2 cellular contexts compared by ENCODE assay signal in the genomic region with DNA sequence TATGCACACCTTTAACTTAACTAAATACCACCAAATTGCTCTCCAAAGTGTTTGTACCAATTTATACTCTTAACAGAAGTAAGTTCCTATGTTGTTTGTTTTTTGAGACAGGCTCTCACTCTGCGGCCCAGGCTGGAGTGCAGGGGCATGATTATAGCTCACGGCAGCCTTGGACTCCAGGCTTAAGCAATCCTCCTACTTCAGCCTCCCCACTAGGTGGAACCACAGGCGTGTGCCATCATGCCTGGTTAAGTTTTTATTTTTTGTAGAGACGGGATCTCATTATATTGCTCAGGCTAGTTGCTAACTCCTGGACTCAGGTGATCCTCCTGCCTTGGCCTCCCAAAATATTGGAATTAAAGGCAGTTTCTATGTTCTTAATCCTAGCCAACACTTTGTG.
TF ChIP-seq lines count a peak whose summit lies in the region.

No MANE protein-coding gene starts in this region.

TF ChIP-seq in HepG2, 621 proteins besides CTCF, POLR2A, EP300 and RAD21:
- TF ChIP-seq PTBP1 (IDR thresholded peaks at IDR 0.05; ENCODE audit: low read depth, low read length, poor library complexity, severe bottlenecking) (no peak), CEBPG (CRISPR knock-in tag; IDR thresholded peaks at IDR 0.05) (0 out of 2 replicates have a peak, but pooled peaks have one; percentile 23), ZNF770 (CRISPR knock-in tag; IDR thresholded peaks at IDR 0.05) (peak; percentile 96), HIVEP1 (CRISPR knock-in tag; IDR thresholded peaks at IDR 0.05) (no peak), STAG1 (CRISPR knock-in tag; IDR thresholded peaks at IDR 0.05) (peak; percentile 47), NCOA5 (CRISPR knock-in tag; IDR thresholded peaks at IDR 0.05) (no peak), ARID2 (CRISPR knock-in tag; IDR thresholded peaks at IDR 0.05; ENCODE audit: borderline replicate concordance) (no peak)

TF ChIP-seq in H1, 55 proteins besides CTCF, POLR2A, EP300 and RAD21:
- TF ChIP-seq EZH2 (IDR thresholded peaks at IDR 0.05; ENCODE audit: low read depth, low read length, severe bottlenecking) (no peak), HDAC2 (IDR thresholded peaks at IDR 0.05; ENCODE audit: borderline replicate concordance in 1 of 2, low read depth in 2 of 2, low read length in 2 of 2) (no peak), ASH2L (IDR thresholded peaks at IDR 0.05; ENCODE audit: low read length) (no peak), CHD1 (IDR thresholded peaks at IDR 0.05; ENCODE audit: low read depth, low read length) (no peak), KDM5A (IDR thresholded peaks at IDR 0.05; ENCODE audit: low read length) (no peak), SP1 (IDR thresholded peaks at IDR 0.05; ENCODE audit: low read depth, low read length) (no peak)
- TF ChIP-seq, protein P1, sequence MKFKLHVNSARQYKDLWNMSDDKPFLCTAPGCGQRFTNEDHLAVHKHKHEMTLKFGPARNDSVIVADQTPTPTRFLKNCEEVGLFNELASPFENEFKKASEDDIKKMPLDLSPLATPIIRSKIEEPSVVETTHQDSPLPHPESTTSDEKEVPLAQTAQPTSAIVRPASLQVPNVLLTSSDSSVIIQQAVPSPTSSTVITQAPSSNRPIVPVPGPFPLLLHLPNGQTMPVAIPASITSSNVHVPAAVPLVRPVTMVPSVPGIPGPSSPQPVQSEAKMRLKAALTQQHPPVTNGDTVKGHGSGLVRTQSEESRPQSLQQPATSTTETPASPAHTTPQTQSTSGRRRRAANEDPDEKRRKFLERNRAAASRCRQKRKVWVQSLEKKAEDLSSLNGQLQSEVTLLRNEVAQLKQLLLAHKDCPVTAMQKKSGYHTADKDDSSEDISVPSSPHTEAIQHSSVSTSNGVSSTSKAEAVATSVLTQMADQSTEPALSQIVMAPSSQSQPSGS (IDR thresholded peaks at IDR 0.05; ENCODE audit: low read length), result no peak
